In genomic region chr2:108435578-108435977, GRCh38 we compare ENCODE assay signal across 4 cellular contexts. TPM values are rescaled to one million over a fixed set of nuclear protein-coding genes. Genes with fewer than 3 reads are reported as not detected.
"Had no signal": no experiment of that assay in that cellular context is flagged by ENCODE, and none has a peak within 500 bp of the region (broad histone marks: within the 10 kb centered on the region; RNA-seq: fewer than 3 reads in every experiment).

No MANE protein-coding gene starts in this region.

RNA-seq across cellular contexts. Expression of gene SULT1C4, which starts 57.8 kb away (rescaled TPM):
- total RNA-seq: LHCN-M2, M059J, MCF 10A, NCI-H460 had no signal
